14 cellular contexts compared by ENCODE assay signal in genomic region chr5:57408714-57409113, GRCh38.
DNase-seq lines count a peak whose midpoint lies in the region; FAIRE-seq and TF ChIP-seq lines count a peak whose summit lies in the region.
"Had no signal": no experiment of that assay in that cellular context is flagged by ENCODE, and none has a peak within 500 bp of the region (broad histone marks: within the 10 kb centered on the region; RNA-seq: fewer than 3 reads in every experiment).

No MANE protein-coding gene starts in this region.

- H3K27ac ChIP-seq in coronary artery (peak overlapping the region; percentile 69 to 78), subcutaneous abdominal adipose tissue (ENCODE audit: low read depth, low read length) (peak overlapping the region; percentile 95)

- no peak for FAIRE-seq in D721Med (lab: Jason Lieb, UNC)

- no peaks in the 10 kb centered on the region for H3K9me3 ChIP-seq in subcutaneous abdominal adipose tissue (ENCODE audit: control insufficient read depth in 5 of 5, low read length in 5 of 5)

- intact Hi-C loops in lower leg skin (cut with DNase I; ENCODE audit: low total_unique reads), result no loop called here

- H3K4me1 ChIP-seq in subcutaneous abdominal adipose tissue (ENCODE audit: control insufficient read depth in 5 of 5, insufficient read depth in 5 of 5, low read length in 5 of 5), result peaks cover 15 to 85% (median 56%) of the 10 kb centered on the region in 5 donors

- H3K4me3 ChIP-seq in coronary artery (no peak overlapping the region), subcutaneous abdominal adipose tissue (ENCODE audit: low read depth in 1 of 5, low read length in 5 of 5) (peak overlapping the region in 1 of 5 donors; percentile 6), lower leg skin (ENCODE audit: low read depth, poor library complexity, severe bottlenecking) (no peak overlapping the region)

- DNase-seq in GM04503 (ENCODE audit: low read depth) (peak; percentile 44), coronary artery (ENCODE audit: low spot score) (no peak), iris pigment epithelial cell (ENCODE audit: low read depth) (peak; percentile 69), NCI-H1092 treated with DMSO at 0.1 percent for 48 hours (lab: John Stamatoyannopoulos, UW) (no peak), lower leg skin (ENCODE audit: low spot score in 2 of 2) (no peak), D721Med (ENCODE audit: insufficient read length, low spot score) (no peak), NCI-H2196 treated with DMSO at 0.1 percent for 48 hours (lab: John Stamatoyannopoulos, UW; ENCODE audit: unreplicated experiment) (no peak)
- DNase-seq: activated CD8-positive, alpha-beta memory T cell treated with anti-CD3 and anti-CD28 coated beads for 24 hours; activated naive CD4-positive, alpha-beta T cell; CD4-positive, CD25-positive, alpha-beta regulatory T cell; NCI-H1105; NCI-H2227 treated with DMSO at 0.1 percent for 48 hours; stimulated activated CD4-positive, alpha-beta T cell treated with anti-CD3 and anti-CD28 coated beads, Interleukin-12 subunit alpha, Interleukin-12 subunit beta, amount 100 ng/mL, for 4 hours had no signal

- H3K9ac ChIP-seq in subcutaneous abdominal adipose tissue (ENCODE audit: low read length in 5 of 5), result peak overlapping the region in 2 of 5 donors; percentile 44 to 48

- no peak for TF ChIP-seq CTCF in coronary artery (IDR thresholded peaks at IDR 0.05)
- TF ChIP-seq CTCF in lower leg skin (IDR thresholded peaks at IDR 0.05), result no peak
- no peak for TF ChIP-seq CTCF in D721Med (IDR thresholded peaks at IDR 0.05; ENCODE audit: insufficient read depth, missing control alignments)

- 34 to 46% methylated on average over 1 of the region's 1 CpG for WGBS in lower leg skin, 2 donors

- H3K27me3 ChIP-seq in subcutaneous abdominal adipose tissue (ENCODE audit: control insufficient read depth in 5 of 5, insufficient read depth in 4 of 5, low read length in 5 of 5), result no peaks in the 10 kb centered on the region

- no peak for TF ChIP-seq POLR2A in lower leg skin (IDR thresholded peaks at IDR 0.05)

- no peaks in the 10 kb centered on the region for H3K36me3 ChIP-seq in subcutaneous abdominal adipose tissue (ENCODE audit: control insufficient read depth in 5 of 5, insufficient read depth in 5 of 5, low read length in 5 of 5)

Comparison
In these comparisons a context has a peak if more than half of its experiments do, and no peak if none do; other contexts are left out.
1. DNase-seq: peak in GM04503 (single experiment) and iris pigment epithelial cell (single experiment); none in coronary artery (single experiment), NCI-H1092 treated with DMSO at 0.1 percent for 48 hours (single experiment), lower leg skin (0 of 2), D721Med (single experiment) and NCI-H2196 treated with DMSO at 0.1 percent for 48 hours (single experiment).